ENCODE assay signal across 14 cellular contexts in genomic region chr5:54774281-54775171, GRCh38.
DNase-seq lines count a peak whose midpoint lies in the region; ATAC-seq and TF ChIP-seq lines count a peak whose summit lies in the region.
"Had no signal": no experiment of that assay in that cellular context is flagged by ENCODE, and none has a peak within 500 bp of the region (broad histone marks: within the 10 kb centered on the region; RNA-seq: fewer than 3 reads in every experiment).

No MANE protein-coding gene starts in this region.

- no peak for TF ChIP-seq CTCF in endodermal cell (conservative IDR thresholded peaks at IDR 0.05)
- TF ChIP-seq CTCF in spleen (IDR thresholded peaks at IDR 0.05 in 8 of 11, conservative IDR thresholded peaks at IDR 0.05 in 3 of 11): no peak

- DNase-seq in GM23248 (peak; percentile 87), endodermal cell (peak; percentile 49), left kidney (ENCODE audit: low read depth, low spot score) (peak; percentile 17), spleen (peak; percentile 79), NCI-H446 treated with DMSO at 0.1 percent for 48 hours (lab: John Stamatoyannopoulos, UW) (no peak), islet precursor cell (no peak)
- DNase-seq: activated gamma-delta T cell treated with Interleukin-2 at 50 U/mL for 16 hours; CD4-positive, CD25-positive, alpha-beta regulatory T cell; cerebellar nuclear complex; hypothalamus; naive thymus-derived CD8-positive, alpha-beta T cell; stimulated activated naive CD4-positive, alpha-beta T cell had no signal

- no peaks in the 10 kb centered on the region for H3F3A ChIP-seq in GM23248 (ENCODE audit: insufficient read depth)

- H3K9me3 Mint-ChIP-seq in endodermal cell: no peaks in the 10 kb centered on the region
- H3K9me3 Mint-ChIP-seq: CD4-positive, CD25-positive, alpha-beta regulatory T cell; naive thymus-derived CD8-positive, alpha-beta T cell had no signal

- ATAC-seq in GM19035 (IDR thresholded peaks at IDR 0.05; ENCODE audit: unreplicated experiment): no peak
- ATAC-seq in GM19395 (IDR thresholded peaks at IDR 0.05; ENCODE audit: unreplicated experiment): no peak
- ATAC-seq: naive thymus-derived CD8-positive, alpha-beta T cell had no signal

- no peak overlapping the region for H3K4me3 Mint-ChIP-seq in endodermal cell
- H3K4me3 Mint-ChIP-seq: CD4-positive, CD25-positive, alpha-beta regulatory T cell; naive thymus-derived CD8-positive, alpha-beta T cell had no signal

- no peaks in the 10 kb centered on the region for H4K20me1 ChIP-seq in GM23248 (ENCODE audit: insufficient read depth)

- H3K27ac ChIP-seq in GM23248 (peak overlapping the region; percentile 44), endodermal cell (ENCODE audit: low read depth, low read length) (peak overlapping the region; percentile 5), spleen (peak overlapping the region in 1 of 8 donors; percentile 9)

- H3K9ac ChIP-seq in GM23248: 0 out of 2 replicates have a peak overlapping the region, but pooled peaks have one; percentile 13
- H3K9ac ChIP-seq in endodermal cell (ENCODE audit: extremely low read depth, low read length, poor library complexity, severe bottlenecking): peak overlapping the region; percentile 54

- H3K27me3 ChIP-seq in GM23248 (replicated peaks; ENCODE audit: insufficient read depth) (no peaks in the 10 kb centered on the region), endodermal cell (ENCODE audit: control insufficient read depth, insufficient read depth, low read length, poor library complexity, severe bottlenecking) (no peaks in the 10 kb centered on the region), spleen (replicated peaks in 1 of 7) (no peaks in the 10 kb centered on the region)

- H3K27ac Mint-ChIP-seq in endodermal cell: peak overlapping the region; percentile 80
- H3K27ac Mint-ChIP-seq: CD4-positive, CD25-positive, alpha-beta regulatory T cell had no signal

- H3K4me1 ChIP-seq in GM23248 (ENCODE audit: insufficient read depth) (peaks cover 5% of the 10 kb centered on the region), endodermal cell (ENCODE audit: control insufficient read depth, insufficient read depth, low read length) (peaks cover 15% of the 10 kb centered on the region), spleen (peaks cover 0 to 43% (median 3%) of the 10 kb centered on the region in 6 donors)

- in situ Hi-C loops in GM23248 (cut with MboI): no loop called here

- H3K4me1 Mint-ChIP-seq in endodermal cell: peaks cover 18% of the 10 kb centered on the region
- H3K4me1 Mint-ChIP-seq: CD4-positive, CD25-positive, alpha-beta regulatory T cell had no signal

- H3K9me2 ChIP-seq in GM23248 (ENCODE audit: insufficient read depth): no peaks in the 10 kb centered on the region

- H3K4me2 ChIP-seq in GM23248 (ENCODE audit: unreplicated experiment): peak overlapping the region; percentile 15

- intact Hi-C loops in spleen (cut with DNase I; ENCODE audit: low total_unique reads): no loop called here

- TF ChIP-seq POLR2A in spleen (IDR thresholded peaks at IDR 0.05): no peak

- no peaks in the 10 kb centered on the region for H3K9me3 ChIP-seq in GM23248 (ENCODE audit: low read depth)
- no peaks in the 10 kb centered on the region for H3K9me3 ChIP-seq in endodermal cell (ENCODE audit: control insufficient read depth, low read length)
- H3K9me3 ChIP-seq in spleen: no peaks in the 10 kb centered on the region

- 13 to 15% methylated on average over 10 of the region's 10 CpGs for WGBS in GM23248 (ENCODE audit: low coverage in 1 of 2, low lambda C conversion rate in 2 of 2, missing lambda C conversion rate in 2 of 2), 2 experiments
- WGBS in endodermal cell (ENCODE audit: insufficient coverage in 1 of 2, insufficient read length in 1 of 2), 2 experiments: 83 to 89% methylated on average over 4 to 10 of the region's 10 CpGs
- 74 to 87% (median 82%) methylated on average over 10 of the region's 10 CpGs for WGBS in spleen, 5 donors

- H3K4me3 ChIP-seq in GM23248 (peak overlapping the region; percentile 20), endodermal cell (ENCODE audit: low read length) (no peak overlapping the region), spleen (no peak overlapping the region)

- H2AFZ ChIP-seq in GM23248: peak overlapping the region; percentile 66

- no peaks in the 10 kb centered on the region for H3K79me2 ChIP-seq in GM23248 (ENCODE audit: insufficient read depth)

- H3K36me3 Mint-ChIP-seq in endodermal cell (ENCODE audit: low read depth): no peaks in the 10 kb centered on the region
- H3K36me3 Mint-ChIP-seq: CD4-positive, CD25-positive, alpha-beta regulatory T cell; naive thymus-derived CD8-positive, alpha-beta T cell had no signal

- H3K36me3 ChIP-seq in GM23248 (ENCODE audit: low read depth) (no peaks in the 10 kb centered on the region), endodermal cell (ENCODE audit: control insufficient read depth, insufficient read depth, low read length) (no peaks in the 10 kb centered on the region), spleen (no peaks in the 10 kb centered on the region)

- no peaks in the 10 kb centered on the region for H3K27me3 Mint-ChIP-seq in endodermal cell (ENCODE audit: insufficient read depth)

Comparison
In these comparisons a context has a peak if more than half of its experiments do, and no peak if none do; other contexts are left out.
1. DNase-seq: peak in GM23248 (single experiment), endodermal cell (single experiment), left kidney (single experiment) and spleen (single experiment); none in NCI-H446 treated with DMSO at 0.1 percent for 48 hours (single experiment) and islet precursor cell (single experiment).